16 cellular contexts compared by ENCODE assay signal in the genomic region with DNA sequence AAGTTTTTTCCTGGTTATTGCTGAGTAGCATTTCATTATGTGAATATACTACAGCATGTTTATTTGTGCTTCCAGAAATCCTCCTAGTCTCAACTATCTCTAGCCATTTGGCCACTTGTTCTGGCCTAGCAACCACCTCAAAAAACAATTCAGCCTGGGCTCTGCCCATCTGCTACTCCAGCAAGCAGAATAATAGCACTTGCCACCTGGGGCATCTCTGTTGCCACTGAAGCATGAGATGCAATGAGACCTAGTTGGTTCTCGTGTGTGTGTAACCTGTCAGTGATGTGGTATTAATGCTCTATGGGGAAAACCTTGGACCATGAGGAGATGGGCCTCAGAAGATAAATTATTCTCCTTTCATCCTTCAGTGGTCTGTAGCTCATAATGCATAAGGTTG.
"Had no signal": no experiment of that assay in that cellular context is flagged by ENCODE, and none has a peak within 500 bp of the region (broad histone marks: within the 10 kb centered on the region; RNA-seq: fewer than 3 reads in every experiment).

No MANE protein-coding gene starts in this region.

- DNase-seq: activated B cell treated with CpG ODN at 0.5 μM for 24 hours; activated CD4-positive, alpha-beta T cell treated with anti-CD3 and anti-CD28 coated beads for 48 hours; activated CD8-positive, alpha-beta T cell treated with anti-CD3 and anti-CD28 coated beads for 36 hours; activated effector memory CD4-positive, alpha-beta T cell treated with Interleukin-2 at 50 U/mL for 16 hours; activated T-cell treated with anti-CD3 and anti-CD28 coated beads, Interleukin-2, amount 50 U/mL, for 4 hours; adrenal gland; colonic mucosa; kidney; nucleus accumbens; stimulated activated CD4-positive, alpha-beta T cell treated with anti-CD3 and anti-CD28 coated beads, Interleukin-2, amount 100 ng/mL, for 48 hours had no signal

- H3K4me1 ChIP-seq: adrenal gland, colonic mucosa, esophagus muscularis mucosa, right atrium auricular region, tibial nerve had no signal

- H3K4me2 ChIP-seq: hepatocyte had no signal

- H3K36me3 ChIP-seq: adrenal gland, cardiac muscle cell, colonic mucosa, esophagus muscularis mucosa, right atrium auricular region, tibial nerve had no signal

- H3K79me2 ChIP-seq: hepatocyte had no signal

- H3K9me3 ChIP-seq: adrenal gland, colonic mucosa, esophagus muscularis mucosa, right atrium auricular region had no signal

- H3K27ac ChIP-seq: adrenal gland, cardiac muscle cell, colonic mucosa, esophagus muscularis mucosa, hepatocyte, right atrium auricular region, tibial nerve had no signal

- H2AFZ ChIP-seq: hepatocyte had no signal

- H3K4me3 ChIP-seq: adrenal gland, cardiac muscle cell, colonic mucosa, esophagus muscularis mucosa, hepatocyte, right atrium auricular region, tibial nerve had no signal

- ATAC-seq: activated CD8-positive, alpha-beta T cell treated with anti-CD3 and anti-CD28 coated beads for 36 hours; activated T-cell treated with anti-CD3 and anti-CD28 coated beads, Interleukin-2, amount 50 U/mL, for 4 hours; stimulated activated memory B cell treated with anti-CD40 and anti-IgM and Interleukin-4, amounts not matched to agents 10 μg/mL and 1 μg/mL and 100 μg/mL, for 72 hours had no signal

- H3K27me3 ChIP-seq: adrenal gland, cardiac muscle cell, colonic mucosa, esophagus muscularis mucosa, hepatocyte, right atrium auricular region, tibial nerve had no signal
